ENCODE assay signal across 11 cellular contexts in the genomic region with DNA sequence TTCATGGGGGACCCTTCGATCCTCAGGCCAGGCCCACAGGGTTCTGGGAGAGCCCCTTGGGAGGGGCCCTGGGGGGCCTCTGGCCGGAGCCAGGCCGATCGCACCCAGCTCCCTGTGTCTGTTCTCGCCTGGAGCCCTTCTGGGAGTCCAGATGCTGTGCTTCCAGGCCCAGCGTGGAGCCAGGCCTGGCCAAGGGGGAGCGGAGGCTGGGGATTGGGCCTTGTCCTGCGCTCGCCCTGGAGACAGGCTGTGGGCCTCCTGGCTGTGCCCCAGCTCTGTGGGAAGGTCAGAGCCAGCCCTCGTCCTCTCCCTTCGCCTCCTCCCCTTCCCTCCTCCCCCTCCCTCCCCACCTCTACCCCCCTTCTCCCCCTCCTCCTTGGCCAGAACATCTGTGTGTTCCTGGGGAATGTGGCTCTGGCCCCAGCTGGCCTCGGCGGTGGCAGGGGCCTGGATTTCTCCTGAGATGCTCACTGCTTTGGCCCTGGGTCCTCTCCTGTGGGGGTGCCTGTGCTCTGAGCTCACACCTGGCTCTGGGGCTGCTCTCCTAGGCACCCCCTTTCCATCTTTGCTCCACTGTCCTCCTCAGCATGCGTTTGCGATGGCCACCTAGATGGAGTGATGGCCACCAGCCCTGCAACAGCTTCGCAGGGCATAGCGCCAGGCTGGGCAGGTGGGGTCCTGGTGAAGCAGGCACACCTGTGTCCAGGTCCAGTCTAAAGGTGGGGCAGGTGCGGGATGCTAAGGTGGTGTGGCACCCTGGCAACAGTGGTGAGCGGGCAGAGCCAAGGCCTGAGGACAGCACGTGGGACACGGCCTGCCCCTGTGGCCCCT.
DNase-seq lines count a peak whose midpoint lies in the region; ATAC-seq and TF ChIP-seq lines count a peak whose summit lies in the region.
"Had no signal": no experiment of that assay in that cellular context is flagged by ENCODE, and none has a peak within 500 bp of the region (broad histone marks: within the 10 kb centered on the region; RNA-seq: fewer than 3 reads in every experiment).

No MANE protein-coding gene starts in this region.

- H3K4me1 Mint-ChIP-seq in glutamatergic neuron (ENCODE audit: low read depth, unreplicated experiment): peaks cover 23% of the 10 kb centered on the region
- no peaks in the 10 kb centered on the region for H3K4me1 Mint-ChIP-seq in effector memory CD8-positive, alpha-beta T cell (ENCODE audit: low read depth in 2 of 2)
- H3K4me1 Mint-ChIP-seq: activated CD4-positive, alpha-beta T cell treated with anti-CD3 and anti-CD28 coated beads, Interleukin-2, amount 10 ng/mL, durations not matched to agents 24 days and 14 days had no signal

- H3K36me3 Mint-ChIP-seq in glutamatergic neuron (ENCODE audit: unreplicated experiment): no peaks in the 10 kb centered on the region
- no peaks in the 10 kb centered on the region for H3K36me3 Mint-ChIP-seq in effector memory CD8-positive, alpha-beta T cell (ENCODE audit: insufficient read depth)

- H3K9me3 ChIP-seq in Peyer's patch: no peaks in the 10 kb centered on the region

- peaks cover 11% of the 10 kb centered on the region for H3K9me3 Mint-ChIP-seq in glutamatergic neuron (ENCODE audit: unreplicated experiment)
- no peaks in the 10 kb centered on the region for H3K9me3 Mint-ChIP-seq in effector memory CD8-positive, alpha-beta T cell
- H3K9me3 Mint-ChIP-seq: activated CD4-positive, alpha-beta T cell treated with anti-CD3 and anti-CD28 coated beads, Interleukin-2, amount 10 ng/mL, durations not matched to agents 24 days and 14 days had no signal

- DNase-seq in AG09309 (ENCODE audit: low read depth) (peak; percentile 67), Peyer's patch (peak in 2 of 3 donors; percentile 35 to 77), glutamatergic neuron (peak; percentile 73), omental fat pad (ENCODE audit: low spot score) (no peak), SW 1271 (lab: John Stamatoyannopoulos, UW) (no peak), Kasumi-1 (lab: John Stamatoyannopoulos, UW) (no peak)
- DNase-seq in effector memory CD8-positive, alpha-beta T cell: no peak
- DNase-seq: activated CD4-positive, alpha-beta T cell treated with anti-CD3 and anti-CD28 coated beads, Interleukin-2, amount 10 ng/mL, durations not matched to agents 24 days and 14 days; DND-41; GOT3 had no signal

- ATAC-seq in omental fat pad (ENCODE audit: low FRiP score) (peak; percentile 39), HG03354 (IDR thresholded peaks at IDR 0.05; ENCODE audit: poor library complexity, severe bottlenecking, unreplicated experiment) (no peak)
- no peak for ATAC-seq in effector memory CD8-positive, alpha-beta T cell (replicated peaks)

- H3K4me3 ChIP-seq in AG09309 (ENCODE audit: control insufficient read depth, low read depth, low read length): no peak overlapping the region
- H3K4me3 ChIP-seq in Peyer's patch: no peak overlapping the region

- no peaks in the 10 kb centered on the region for H3K36me3 ChIP-seq in Peyer's patch

- TF ChIP-seq POLR2A in Peyer's patch (IDR thresholded peaks at IDR 0.05): no peak

- H3K27me3 Mint-ChIP-seq in glutamatergic neuron (ENCODE audit: unreplicated experiment): peaks cover 12% of the 10 kb centered on the region
- H3K27me3 Mint-ChIP-seq in effector memory CD8-positive, alpha-beta T cell: peaks cover 10 to 21% of the 10 kb centered on the region in 2 donors
- H3K27me3 Mint-ChIP-seq: activated CD4-positive, alpha-beta T cell treated with anti-CD3 and anti-CD28 coated beads, Interleukin-2, amount 10 ng/mL, durations not matched to agents 24 days and 14 days had no signal

- TF ChIP-seq CTCF in AG09309 (IDR thresholded peaks at IDR 0.05; ENCODE audit: control insufficient read depth, insufficient read depth, low read depth, low read length, missing control alignments) (no peak), Peyer's patch (IDR thresholded peaks at IDR 0.05) (no peak), glutamatergic neuron (IDR thresholded peaks at IDR 0.05; ENCODE audit: partially characterized antibody, unreplicated experiment) (no peak), omental fat pad (IDR thresholded peaks at IDR 0.05) (no peak)

- H3K27me3 ChIP-seq in Peyer's patch: no peaks in the 10 kb centered on the region

- peak overlapping the region; percentile 79 for H3K27ac Mint-ChIP-seq in glutamatergic neuron (ENCODE audit: unreplicated experiment)
- H3K27ac Mint-ChIP-seq in effector memory CD8-positive, alpha-beta T cell: no peak overlapping the region
- H3K27ac Mint-ChIP-seq: activated CD4-positive, alpha-beta T cell treated with anti-CD3 and anti-CD28 coated beads, Interleukin-2, amount 10 ng/mL, durations not matched to agents 24 days and 14 days had no signal

- H3K27ac ChIP-seq in Peyer's patch: peak overlapping the region in 3 of 4 donors; percentile 58 to 79 (median 73)

- no peak overlapping the region for H3K4me3 Mint-ChIP-seq in glutamatergic neuron (ENCODE audit: unreplicated experiment)
- no peak overlapping the region for H3K4me3 Mint-ChIP-seq in effector memory CD8-positive, alpha-beta T cell
- H3K4me3 Mint-ChIP-seq: activated CD4-positive, alpha-beta T cell treated with anti-CD3 and anti-CD28 coated beads, Interleukin-2, amount 10 ng/mL, durations not matched to agents 24 days and 14 days had no signal

- peaks cover 0 to 56% (median 0%) of the 10 kb centered on the region in 4 donors for H3K4me1 ChIP-seq in Peyer's patch

Comparison
In these comparisons a context has a peak if more than half of its experiments do, and no peak if none do; other contexts are left out.
1. DNase-seq: peak in AG09309 (single experiment), Peyer's patch (2 of 3) and glutamatergic neuron (single experiment); none in omental fat pad (single experiment), effector memory CD8-positive, alpha-beta T cell (0 of 3), SW 1271 (0 of 2) and Kasumi-1 (0 of 2).